ENCODE assay signal across 10 cellular contexts in genomic region chr9:96376926-96377874, GRCh38. TPM values are rescaled to one million over a fixed set of nuclear protein-coding genes. Genes with fewer than 3 reads are reported as not detected.
A peak's percentile ranks its signal among the peaks of the same experiment; 100 is the strongest.
DNase-seq lines count a peak whose midpoint lies in the region; ATAC-seq and TF ChIP-seq lines count a peak whose summit lies in the region.
"Had no signal": no experiment of that assay in that cellular context is flagged by ENCODE, and none has a peak within 500 bp of the region (broad histone marks: within the 10 kb centered on the region; RNA-seq: fewer than 3 reads in every experiment).

No MANE protein-coding gene starts in this region.

- H3K4me3 ChIP-seq in PC-9 (no peak overlapping the region), fibroblast of pulmonary artery (replicated peaks; ENCODE audit: low read depth, low read length) (no peak overlapping the region)

- no peaks in the 10 kb centered on the region for H3K9me3 ChIP-seq in PC-9 (ENCODE audit: insufficient read depth, low read depth)

- peaks cover 7% of the 10 kb centered on the region; the same call in 1 of the 2 replicates for H3F3A ChIP-seq in PC-9 (ENCODE audit: insufficient read depth, low read depth)

- no peaks in the 10 kb centered on the region for H4K20me1 ChIP-seq in PC-9 (ENCODE audit: insufficient read depth)

- no peaks in the 10 kb centered on the region for H3K27me3 Mint-ChIP-seq in progenitor cell of endocrine pancreas
- H3K27me3 Mint-ChIP-seq: activated naive CD4-positive, alpha-beta T cell treated with anti-CD3 and anti-CD28 coated beads, Interleukin-2, amount 50 U/mL, for 24 hours had no signal

- peak overlapping the region; percentile 42; the same call in 1 of the 2 replicates for H3K27ac ChIP-seq in PC-9

- H3K36me3 Mint-ChIP-seq in progenitor cell of endocrine pancreas (ENCODE audit: insufficient read depth): peaks cover 12% of the 10 kb centered on the region
- H3K36me3 Mint-ChIP-seq: activated naive CD4-positive, alpha-beta T cell treated with anti-CD3 and anti-CD28 coated beads, Interleukin-2, amount 50 U/mL, for 24 hours had no signal

- intact Hi-C loops in PC-9 (cut with micrococcal nuclease; ENCODE audit: unreplicated experiment): loop anchor here (5.0 kb wide), 1 partner anchor 35 kb away; no protein-coding TSS in a partner anchor

- peak overlapping the region; percentile 76 for H3K27ac Mint-ChIP-seq in progenitor cell of endocrine pancreas
- H3K27ac Mint-ChIP-seq: activated naive CD4-positive, alpha-beta T cell treated with anti-CD3 and anti-CD28 coated beads, Interleukin-2, amount 50 U/mL, for 24 hours had no signal

- H3K4me2 ChIP-seq in PC-9: peak overlapping the region; percentile 38

- H3K4me3 Mint-ChIP-seq in progenitor cell of endocrine pancreas (ENCODE audit: low read depth): peak overlapping the region; percentile 22
- H3K4me3 Mint-ChIP-seq: activated naive CD4-positive, alpha-beta T cell treated with anti-CD3 and anti-CD28 coated beads, Interleukin-2, amount 50 U/mL, for 24 hours had no signal

- H3K9me2 ChIP-seq in PC-9 (ENCODE audit: insufficient read depth): no peaks in the 10 kb centered on the region

- peaks cover 11% of the 10 kb centered on the region; the same call in 1 of the 2 replicates for H3K79me2 ChIP-seq in PC-9 (ENCODE audit: low read depth)

- no peak for ATAC-seq in GM21576 (IDR thresholded peaks at IDR 0.05; ENCODE audit: unreplicated experiment)

- no TSS peak for BruUV-seq in PC-9 (replicated peaks; lab: Mats Ljungman, UMichigan)

- POLR2A ChIA-PET in PC-9 (lab: Charles Lee; ENCODE audit: unreplicated experiment): interaction anchor here (0.6 to 0.7 kb wide), 2 partner anchors 9 to 42 kb away, joined by 3 to 5 read pairs; no protein-coding TSS in a partner anchor

- H3K4me1 ChIP-seq in PC-9 (replicated peaks; ENCODE audit: insufficient read depth): peaks cover 20% of the 10 kb centered on the region

- no peaks in the 10 kb centered on the region for H3K27me3 ChIP-seq in PC-9 (ENCODE audit: insufficient read depth, low read depth)

- H3K36me3 ChIP-seq in PC-9 (ENCODE audit: low read depth): no peaks in the 10 kb centered on the region

- no peak for TF ChIP-seq CTCF in PC-9 (conservative IDR thresholded peaks at IDR 0.05)
- TF ChIP-seq CTCF in fibroblast of pulmonary artery (IDR thresholded peaks at IDR 0.05; ENCODE audit: low read length, missing control alignments): no peak
- TF ChIP-seq CTCF in progenitor cell of endocrine pancreas (IDR thresholded peaks at IDR 0.05; ENCODE audit: unreplicated experiment): no peak

- DNase-seq in GM04504 (ENCODE audit: low read depth) (peak; percentile 60), PC-9 (peak; percentile 46 to 72), fibroblast of pulmonary artery (ENCODE audit: low read depth) (peak; percentile 79), progenitor cell of endocrine pancreas (ENCODE audit: low spot score, unreplicated experiment) (no peak), DMS114 treated with DMSO at 0.1 percent for 48 hours (lab: John Stamatoyannopoulos, UW; ENCODE audit: unreplicated experiment) (no peak), NCI-H345 treated with DMSO at 0.1 percent for 48 hours (lab: John Stamatoyannopoulos, UW; ENCODE audit: unreplicated experiment) (no peak)
- DNase-seq in central memory CD4-positive, alpha-beta T cell: no peak
- DNase-seq: T-helper 9 cell had no signal

- H2AFZ ChIP-seq in PC-9: no peak overlapping the region

- peaks cover 20% of the 10 kb centered on the region for H3K4me1 Mint-ChIP-seq in progenitor cell of endocrine pancreas (ENCODE audit: low read depth)

- CTCF ChIA-PET in PC-9 (lab: Charles Lee): no interaction called here

- peaks cover under 1% of the 10 kb centered on the region for H3K9me3 Mint-ChIP-seq in progenitor cell of endocrine pancreas (ENCODE audit: low read depth)
- H3K9me3 Mint-ChIP-seq: activated naive CD4-positive, alpha-beta T cell treated with anti-CD3 and anti-CD28 coated beads, Interleukin-2, amount 50 U/mL, for 24 hours had no signal

RNA-seq across cellular contexts. Expression of gene SLC35D2, which starts 6.3 kb away (rescaled TPM):
- 27.6 and 34.4 TPM in 2 replicates for total RNA-seq in PC-9 (2021)
- total RNA-seq in progenitor cell of endocrine pancreas: 52.6 and 60.9 TPM in 2 replicates

RNA-seq across cellular contexts. Expression of gene ZNF367, which starts 41.0 kb away (rescaled TPM):
- total RNA-seq in PC-9 (2021): 12.6 and 14.0 TPM in 2 replicates
- 5.3 and 5.7 TPM in 2 replicates for total RNA-seq in progenitor cell of endocrine pancreas

Comparison
In these comparisons a context has a peak if more than half of its experiments do, and no peak if none do; other contexts are left out.
1. DNase-seq: peak in GM04504 (single experiment), PC-9 (2 of 2) and fibroblast of pulmonary artery (single experiment); none in progenitor cell of endocrine pancreas (single experiment), DMS114 treated with DMSO at 0.1 percent for 48 hours (single experiment), NCI-H345 treated with DMSO at 0.1 percent for 48 hours (single experiment) and central memory CD4-positive, alpha-beta T cell (single experiment).